In genomic region chr3:64650710-64651109, GRCh38 we compare ENCODE assay signal across 15 cellular contexts. TPM values are rescaled to one million over a fixed set of nuclear protein-coding genes. Genes with fewer than 3 reads are reported as not detected.
DNase-seq lines count a peak whose midpoint lies in the region; FAIRE-seq and TF ChIP-seq lines count a peak whose summit lies in the region.
"Had no signal": no experiment of that assay in that cellular context is flagged by ENCODE, and none has a peak within 500 bp of the region (broad histone marks: within the 10 kb centered on the region; RNA-seq: fewer than 3 reads in every experiment).

No MANE protein-coding gene starts in this region.

- no peak overlapping the region for H3K9ac ChIP-seq in smooth muscle cell (ENCODE audit: low read depth)

- H3K9me3 ChIP-seq in smooth muscle cell (replicated peaks; ENCODE audit: low read depth), result no peaks in the 10 kb centered on the region
- H3K9me3 ChIP-seq: colonic mucosa, Peyer's patch had no signal

- FAIRE-seq in urothelium cell line (lab: Jason Lieb, UNC), result no peak
- FAIRE-seq: H54 had no signal

- peaks cover 8% of the 10 kb centered on the region for H3F3A ChIP-seq in smooth muscle cell (ENCODE audit: low read depth)

- peaks cover 6% of the 10 kb centered on the region for H3K36me3 ChIP-seq in smooth muscle cell (ENCODE audit: low read depth)
- H3K36me3 ChIP-seq: colonic mucosa, Peyer's patch had no signal

- H2AFZ ChIP-seq in smooth muscle cell (ENCODE audit: low read depth), result no peak overlapping the region

- H3K4me3 ChIP-seq in coronary artery (no peak overlapping the region), smooth muscle cell (no peak overlapping the region)
- H3K4me3 ChIP-seq: colonic mucosa, Peyer's patch had no signal

- WGBS in smooth muscle cell (ENCODE audit: low lambda C conversion rate), result 72% methylated on average over 1 of the region's 1 CpG

- H3K4me2 ChIP-seq in smooth muscle cell, result no peak overlapping the region

- DNase-seq in DMS53 (lab: John Stamatoyannopoulos, UW) (peak; percentile 1), DMS53 treated with DMSO at 0.1 percent for 48 hours (lab: John Stamatoyannopoulos, UW; ENCODE audit: unreplicated experiment) (no peak), coronary artery (ENCODE audit: low spot score) (no peak), kidney glomerular epithelial cell (lab: John Stamatoyannopoulos, UW) (peak; percentile 26), smooth muscle cell (lab: John Stamatoyannopoulos, UW; ENCODE audit: unreplicated experiment) (no peak), urothelium cell line (ENCODE audit: low spot score) (no peak), NCI-H2227 treated with DMSO at 0.1 percent for 48 hours (lab: John Stamatoyannopoulos, UW) (no peak)
- DNase-seq in activated T-cell treated with anti-CD3 and anti-CD28 coated beads, Interleukin-2, amount 50 U/mL, for 48 hours, result no peak
- DNase-seq: colonic mucosa, COR-L47, Kasumi-1, Peyer's patch, T-helper 1 cell had no signal

- no peaks in the 10 kb centered on the region for H3K27me3 ChIP-seq in smooth muscle cell (ENCODE audit: low read depth)
- H3K27me3 ChIP-seq: colonic mucosa, Peyer's patch had no signal

- H3K4me1 ChIP-seq in smooth muscle cell (ENCODE audit: low read depth), result peaks cover 23% of the 10 kb centered on the region
- H3K4me1 ChIP-seq: colonic mucosa, Peyer's patch had no signal

- H4K20me1 ChIP-seq in smooth muscle cell (ENCODE audit: low read depth), result no peaks in the 10 kb centered on the region

- TF ChIP-seq CTCF in coronary artery (IDR thresholded peaks at IDR 0.05), result no peak
- TF ChIP-seq CTCF in smooth muscle cell (IDR thresholded peaks at IDR 0.05; ENCODE audit: borderline replicate concordance, insufficient read depth, poor library complexity, severe bottlenecking), result no peak

- no peaks in the 10 kb centered on the region for H3K79me2 ChIP-seq in smooth muscle cell (ENCODE audit: low read depth)

- H3K27ac ChIP-seq in coronary artery (peak overlapping the region; percentile 13 to 71), smooth muscle cell (ENCODE audit: low read depth) (peak overlapping the region; percentile 6)
- H3K27ac ChIP-seq: 22Rv1, colonic mucosa, Peyer's patch had no signal

RNA-seq across cellular contexts. Expression of gene ADAMTS9, which starts 37.1 kb away (rescaled TPM):
- 66.6 and 68.0 TPM in 2 replicates for total RNA-seq in smooth muscle cell
- polyA plus RNA-seq in smooth muscle cell, result 18.7 and 19.9 TPM in 2 replicates

Comparison
In these comparisons a context has a peak if more than half of its experiments do, and no peak if none do; other contexts are left out.
1. DNase-seq: peak in DMS53 (single experiment) and kidney glomerular epithelial cell (single experiment); none in DMS53 treated with DMSO at 0.1 percent for 48 hours (single experiment), coronary artery (single experiment), smooth muscle cell (single experiment), urothelium cell line (single experiment), NCI-H2227 treated with DMSO at 0.1 percent for 48 hours (single experiment) and activated T-cell treated with anti-CD3 and anti-CD28 coated beads, Interleukin-2, amount 50 U/mL, for 48 hours (0 of 2).